38 cellular contexts compared by ENCODE assay signal in the genomic region with DNA sequence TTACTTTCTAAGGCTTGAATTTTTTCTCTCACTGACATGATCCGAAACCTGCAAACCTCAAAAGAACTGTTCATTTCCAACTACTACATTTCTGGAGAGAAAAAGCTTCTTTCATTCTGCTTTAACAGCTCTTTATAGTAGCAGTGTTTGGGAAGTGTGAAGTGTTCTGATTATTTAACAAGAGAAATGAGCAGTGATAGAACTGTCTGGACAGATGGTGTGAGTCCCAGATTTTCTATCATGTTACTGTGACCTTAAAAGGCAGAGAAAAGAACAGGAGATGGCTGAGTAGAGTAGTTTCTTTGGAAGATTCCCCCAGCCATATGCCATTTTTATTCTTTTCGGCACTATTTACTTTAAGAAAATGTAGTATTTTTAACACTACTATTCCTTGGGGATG. TPM values are rescaled to one million over a fixed set of nuclear protein-coding genes. Genes with fewer than 3 reads are reported as not detected.
"Had no signal": no experiment of that assay in that cellular context is flagged by ENCODE, and none has a peak within 500 bp of the region (broad histone marks: within the 10 kb centered on the region; RNA-seq: fewer than 3 reads in every experiment).

No MANE protein-coding gene starts in this region.

- H3K27ac Mint-ChIP-seq: activated CD4-positive, alpha-beta memory T cell treated with anti-CD3 and anti-CD28 coated beads for 36 hours; activated CD4-positive, alpha-beta T cell treated with anti-CD3 and anti-CD28 coated beads, Interleukin-2, amount 10 ng/mL, durations not matched to agents 24 days and 14 days; activated naive CD4-positive, alpha-beta T cell treated with anti-CD3 and anti-CD28 coated beads, Interleukin-2, amount 10 ng/mL, durations not matched to agents 7 days and 5 days; activated naive CD8-positive, alpha-beta T cell treated with anti-CD3 and anti-CD28 coated beads, Interleukin-2, amount 10 ng/mL, durations not matched to agents 7 days and 5 days; effector memory CD8-positive, alpha-beta T cell; naive B cell; nephron progenitor cell; progenitor cell of endocrine pancreas; stimulated activated effector memory CD8-positive, alpha-beta T cell treated with anti-CD3 and anti-CD28 coated beads, Interleukin-12 subunit alpha, Interleukin-12 subunit beta, amount 100 ng/mL, for 72 hours; stimulated activated naive CD8-positive, alpha-beta T cell treated with anti-CD3 and anti-CD28 coated beads, Interleukin-15, Interleukin-2, amounts not matched to agents 100 ng/mL and 50 ng/mL, for 24 hours had no signal

- H3K27me3 Mint-ChIP-seq: activated CD4-positive, alpha-beta memory T cell treated with anti-CD3 and anti-CD28 coated beads for 36 hours; activated CD4-positive, alpha-beta T cell treated with anti-CD3 and anti-CD28 coated beads, Interleukin-2, amount 10 ng/mL, durations not matched to agents 24 days and 14 days; activated naive CD4-positive, alpha-beta T cell treated with anti-CD3 and anti-CD28 coated beads, Interleukin-2, amount 10 ng/mL, durations not matched to agents 7 days and 5 days; activated naive CD8-positive, alpha-beta T cell treated with anti-CD3 and anti-CD28 coated beads, Interleukin-2, amount 10 ng/mL, durations not matched to agents 7 days and 5 days; effector memory CD8-positive, alpha-beta T cell; naive B cell; progenitor cell of endocrine pancreas; stimulated activated naive CD8-positive, alpha-beta T cell treated with anti-CD3 and anti-CD28 coated beads, Interleukin-15, Interleukin-2, amounts not matched to agents 100 ng/mL and 50 ng/mL, for 24 hours had no signal

- DNase-seq: activated CD4-positive, alpha-beta memory T cell treated with anti-CD3 and anti-CD28 coated beads for 36 hours; activated CD4-positive, alpha-beta T cell treated with anti-CD3 and anti-CD28 coated beads, Interleukin-2, amount 10 ng/mL, durations not matched to agents 24 days and 14 days; activated CD4-positive, CD25-positive, alpha-beta regulatory T cell treated with anti-CD3 and anti-CD28 coated beads, Interleukin-2, amount 50 U/mL, for 72 hours; activated CD8-positive, alpha-beta memory T cell treated with anti-CD3 and anti-CD28 coated beads, Interleukin-2, amount 50 U/mL, for 4 hours; activated gamma-delta T cell; activated naive CD4-positive, alpha-beta T cell treated with anti-CD3 and anti-CD28 coated beads, Interleukin-2, amount 10 ng/mL, durations not matched to agents 7 days and 5 days; activated naive CD8-positive, alpha-beta T cell treated with anti-CD3 and anti-CD28 coated beads, Interleukin-2, amount 10 ng/mL, durations not matched to agents 7 days and 5 days; activated T-cell treated with anti-CD3 and anti-CD28 coated beads, Interleukin-2, amount 50 U/mL, for 1 hour; brain microvascular endothelial cell; cortex of kidney; effector memory CD8-positive, alpha-beta T cell; erythroblast; gastrocnemius medialis; left cardiac atrium; left ventricle myocardium superior; naive B cell; nephron progenitor cell; retina; stimulated activated CD4-positive, alpha-beta T cell treated with anti-CD3 and anti-CD28 coated beads, Interleukin-12 subunit alpha, Interleukin-12 subunit beta, amount 100 ng/mL, for 4 hours; stimulated activated CD4-positive, alpha-beta T cell treated with anti-CD3 and anti-CD28 coated beads, Interleukin-4, amount 100 ng/mL, for 24 hours; substantia nigra; T-helper 9 cell; thyroid gland; upper lobe of left lung had no signal

- H3K27ac ChIP-seq: brain microvascular endothelial cell, gastrocnemius medialis, hepatocyte, neutrophil, skin epidermis, thyroid gland, upper lobe of left lung, vagina, VCaP had no signal

- H3K4me3 Mint-ChIP-seq: activated CD4-positive, alpha-beta memory T cell treated with anti-CD3 and anti-CD28 coated beads for 36 hours; activated CD4-positive, alpha-beta T cell treated with anti-CD3 and anti-CD28 coated beads, Interleukin-2, amount 10 ng/mL, durations not matched to agents 24 days and 14 days; activated naive CD4-positive, alpha-beta T cell treated with anti-CD3 and anti-CD28 coated beads, Interleukin-2, amount 10 ng/mL, durations not matched to agents 7 days and 5 days; activated naive CD8-positive, alpha-beta T cell treated with anti-CD3 and anti-CD28 coated beads, Interleukin-2, amount 10 ng/mL, durations not matched to agents 7 days and 5 days; effector memory CD8-positive, alpha-beta T cell; naive B cell; nephron progenitor cell; stimulated activated effector memory CD8-positive, alpha-beta T cell treated with anti-CD3 and anti-CD28 coated beads, Interleukin-12 subunit alpha, Interleukin-12 subunit beta, amount 100 ng/mL, for 72 hours; stimulated activated naive CD8-positive, alpha-beta T cell treated with anti-CD3 and anti-CD28 coated beads, Interleukin-15, Interleukin-2, amounts not matched to agents 100 ng/mL and 50 ng/mL, for 24 hours had no signal

- ATAC-seq: effector memory CD8-positive, alpha-beta T cell; gastrocnemius medialis; left cardiac atrium; left ventricle myocardium superior; sciatic nerve; stimulated activated effector memory CD8-positive, alpha-beta T cell treated with anti-CD3 and anti-CD28 coated beads, Interleukin-12 subunit alpha, Interleukin-12 subunit beta, amount 100 ng/mL, for 72 hours had no signal

- H3K4me1 Mint-ChIP-seq: activated CD4-positive, alpha-beta T cell treated with anti-CD3 and anti-CD28 coated beads, Interleukin-2, amount 10 ng/mL, durations not matched to agents 24 days and 14 days; activated naive CD4-positive, alpha-beta T cell treated with anti-CD3 and anti-CD28 coated beads, Interleukin-2, amount 10 ng/mL, durations not matched to agents 7 days and 5 days; activated naive CD8-positive, alpha-beta T cell treated with anti-CD3 and anti-CD28 coated beads, Interleukin-2, amount 10 ng/mL, durations not matched to agents 7 days and 5 days; naive B cell; nephron progenitor cell; stimulated activated effector memory CD8-positive, alpha-beta T cell treated with anti-CD3 and anti-CD28 coated beads, Interleukin-12 subunit alpha, Interleukin-12 subunit beta, amount 100 ng/mL, for 72 hours had no signal

- H3K9me3 Mint-ChIP-seq: activated CD4-positive, alpha-beta memory T cell treated with anti-CD3 and anti-CD28 coated beads for 36 hours; activated CD4-positive, alpha-beta T cell treated with anti-CD3 and anti-CD28 coated beads, Interleukin-2, amount 10 ng/mL, durations not matched to agents 24 days and 14 days; activated naive CD4-positive, alpha-beta T cell treated with anti-CD3 and anti-CD28 coated beads, Interleukin-2, amount 10 ng/mL, durations not matched to agents 7 days and 5 days; activated naive CD8-positive, alpha-beta T cell treated with anti-CD3 and anti-CD28 coated beads, Interleukin-2, amount 10 ng/mL, durations not matched to agents 7 days and 5 days; effector memory CD8-positive, alpha-beta T cell; naive B cell; nephron progenitor cell; stimulated activated effector memory CD8-positive, alpha-beta T cell treated with anti-CD3 and anti-CD28 coated beads, Interleukin-12 subunit alpha, Interleukin-12 subunit beta, amount 100 ng/mL, for 72 hours; stimulated activated naive CD8-positive, alpha-beta T cell treated with anti-CD3 and anti-CD28 coated beads, Interleukin-15, Interleukin-2, amounts not matched to agents 100 ng/mL and 50 ng/mL, for 24 hours had no signal

- H3K36me3 Mint-ChIP-seq: activated naive CD8-positive, alpha-beta T cell treated with anti-CD3 and anti-CD28 coated beads, Interleukin-2, amount 10 ng/mL, durations not matched to agents 7 days and 5 days; stimulated activated effector memory CD8-positive, alpha-beta T cell treated with anti-CD3 and anti-CD28 coated beads, Interleukin-12 subunit alpha, Interleukin-12 subunit beta, amount 100 ng/mL, for 72 hours had no signal

RNA-seq across cellular contexts. Expression of a gene that starts 41.3 kb away (rescaled TPM):
- total RNA-seq: activated CD4-positive, alpha-beta memory T cell treated with anti-CD3 and anti-CD28 coated beads for 36 hours; activated CD4-positive, alpha-beta T cell treated with anti-CD3 and anti-CD28 coated beads, Interleukin-2, amount 10 ng/mL, durations not matched to agents 24 days and 14 days; activated naive CD8-positive, alpha-beta T cell treated with anti-CD3 and anti-CD28 coated beads, Interleukin-2, amount 10 ng/mL, durations not matched to agents 7 days and 5 days; astrocyte; cardiac septum; chondrocyte; gastrocnemius medialis; hepatocyte; left ventricle myocardium superior; lung microvascular endothelial cell; osteocyte; sciatic nerve; thyroid gland; upper lobe of left lung; vagina had no signal
